Comparison of ENCODE assay signal across 8 cellular contexts in the genomic region with DNA sequence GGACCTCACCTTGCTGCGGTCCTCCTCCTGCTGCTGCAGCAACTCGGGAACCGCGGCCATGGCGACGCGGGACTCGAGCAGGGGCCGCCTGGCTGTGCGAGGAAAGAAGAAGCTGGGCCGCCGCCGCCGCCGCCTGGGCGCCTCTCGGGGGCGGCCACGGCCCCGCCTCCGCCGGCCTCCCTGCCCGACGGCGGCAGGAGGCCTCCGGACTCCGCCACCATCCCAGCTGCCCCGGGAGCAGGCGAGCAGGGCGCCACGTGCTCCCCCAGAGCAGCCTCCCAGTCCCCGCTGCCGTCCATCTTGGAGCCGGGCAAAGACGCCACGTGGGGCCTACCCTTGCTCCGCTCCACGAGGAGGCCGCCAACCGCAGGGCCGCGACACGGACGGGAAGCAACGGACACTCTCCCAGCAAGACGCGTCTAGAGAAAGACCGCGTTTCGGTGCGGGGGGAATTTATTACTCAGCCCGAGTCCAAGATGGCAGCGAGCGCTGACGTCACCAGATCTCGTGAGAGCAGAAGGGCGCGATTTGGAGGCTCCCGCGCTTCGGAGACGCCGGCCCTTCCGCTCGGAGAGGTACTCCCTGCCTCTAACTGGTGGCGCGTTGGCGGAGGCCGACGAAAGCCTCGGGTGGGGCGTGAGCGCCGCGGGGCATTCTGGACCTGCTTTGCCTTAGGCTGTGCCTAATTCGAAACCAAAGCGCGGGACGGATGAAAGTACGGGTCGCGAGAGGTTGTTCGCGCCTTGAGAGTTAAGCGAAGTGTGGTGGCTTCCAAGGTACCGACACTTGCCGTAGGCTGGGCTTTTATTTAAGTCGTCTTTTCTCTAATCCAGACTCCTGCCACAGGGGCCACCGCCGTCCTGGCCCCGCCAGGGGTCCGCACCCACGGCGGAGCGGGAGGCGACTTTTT. TPM values are rescaled to one million over a fixed set of nuclear protein-coding genes. Genes with fewer than 3 reads are reported as not detected.
DNase-seq lines count a peak whose midpoint lies in the region; ATAC-seq and TF ChIP-seq lines count a peak whose summit lies in the region.

MGME1 (plus strand) TSS at position 653 of the 910 bp plus-strand sequence. CDS start 842 bp downstream, outside the sequence.
SNX5 (minus strand) TSS at position 429 of the 910 bp plus-strand sequence; CDS start at position 60, 369 bp downstream.

- peak within 1 kb of the TSS; percentile 92 to 95 for H3K9ac ChIP-seq in liver (ENCODE audit: low read depth in 1 of 2, low read length in 2 of 2)

- peak; percentile 100 for DNase-seq in CD1c-positive myeloid dendritic cell (ENCODE audit: extremely low spot score)
- DNase-seq in NCI-H82 treated with DMSO at 0.1 percent for 48 hours (lab: John Stamatoyannopoulos, UW; ENCODE audit: unreplicated experiment) = peak; percentile 97
- peak; percentile 100 for DNase-seq in activated CD4-positive, alpha-beta memory T cell treated with anti-CD3 and anti-CD28 coated beads for 36 hours
- DNase-seq in dorsolateral prefrontal cortex = peak; percentile 98 to 99 (median 99)
- DNase-seq in stimulated activated CD4-positive, alpha-beta T cell treated with anti-CD3 and anti-CD28 coated beads, Interleukin-4, amount 100 ng/mL, for 24 hours = peak; percentile 99

- H3K9me3 Mint-ChIP-seq in activated CD4-positive, alpha-beta memory T cell treated with anti-CD3 and anti-CD28 coated beads for 36 hours = no peaks in the 10 kb centered on the region

- WGBS in liver = under 1% methylated on average over 96 of the region's 96 CpGs

- peaks cover 0 to 1% (median 0%) of the 10 kb centered on the region in 4 donors for H3K36me3 ChIP-seq in liver (ENCODE audit: control insufficient read depth in 4 of 4, insufficient read depth in 3 of 4, low read depth in 1 of 4, low read length in 3 of 4)

- no peaks in the 10 kb centered on the region for H3K27me3 ChIP-seq in dorsolateral prefrontal cortex
- H3K27me3 ChIP-seq in liver (ENCODE audit: control insufficient read depth in 4 of 4, insufficient read depth in 4 of 4, low read length in 3 of 4) = no peaks in the 10 kb centered on the region

- H3K36me3 Mint-ChIP-seq in activated CD4-positive, alpha-beta memory T cell treated with anti-CD3 and anti-CD28 coated beads for 36 hours = peaks cover 70% of the 10 kb centered on the region

- H3K27ac ChIP-seq in dorsolateral prefrontal cortex = peak within 1 kb of the TSS; percentile 88 to 100 (median 99)
- H3K27ac ChIP-seq in liver (ENCODE audit: low read depth in 1 of 2, low read length in 2 of 2) = peak within 1 kb of the TSS; percentile 89 to 100

- H3K27me3 Mint-ChIP-seq in activated CD4-positive, alpha-beta memory T cell treated with anti-CD3 and anti-CD28 coated beads for 36 hours = no peaks in the 10 kb centered on the region

- peaks cover 43% of the 10 kb centered on the region for H3K4me1 Mint-ChIP-seq in activated CD4-positive, alpha-beta memory T cell treated with anti-CD3 and anti-CD28 coated beads for 36 hours (ENCODE audit: low read depth)

- peak in 30 of 56 donors; percentile 5 to 53 (median 21) for TF ChIP-seq CTCF in dorsolateral prefrontal cortex (IDR thresholded peaks at IDR 0.05 in 54 of 56, conservative IDR thresholded peaks at IDR 0.05 in 2 of 56; ENCODE audit: low read depth in 1 of 56, partially characterized antibody in 56 of 56)
- no peak for TF ChIP-seq CTCF in liver (IDR thresholded peaks at IDR 0.05; ENCODE audit: low read depth, low read length, missing input control)

- H3K4me1 ChIP-seq in liver (ENCODE audit: control insufficient read depth in 4 of 4, insufficient read depth in 4 of 4, low read length in 3 of 4) = peaks cover 7 to 65% (median 45%) of the 10 kb centered on the region in 4 donors

- no peak for TF ChIP-seq RAD21 in liver (IDR thresholded peaks at IDR 0.05)

- H3K4me3 ChIP-seq in dorsolateral prefrontal cortex = peak within 1 kb of the TSS; percentile 64 to 99 (median 93)
- H3K4me3 ChIP-seq in liver (ENCODE audit: low read depth in 1 of 3, low read length in 3 of 3) = peak within 1 kb of the TSS; percentile 97 to 98 (median 98)

- POLR2A ChIA-PET in activated CD4-positive, alpha-beta memory T cell treated with anti-CD3 and anti-CD28 coated beads for 36 hours (lab: Charles Lee) = interaction anchor here (0.6 to 4.4 kb wide), 9 partner anchors 10 to 539 kb away, joined by 3 to 20 read pairs (median 6); partner anchors contain the start of genes DSTN, RRBP1 and SEC23B

- CTCF ChIA-PET in activated CD4-positive, alpha-beta memory T cell treated with anti-CD3 and anti-CD28 coated beads for 36 hours (lab: Charles Lee) = interaction anchor here (2.5 to 3.7 kb wide), 2 partner anchors 25 to 26 kb away, joined by 20 to 31 read pairs; no protein-coding TSS in a partner anchor

- peak within 1 kb of the TSS; percentile 99 for H3K27ac Mint-ChIP-seq in activated CD4-positive, alpha-beta memory T cell treated with anti-CD3 and anti-CD28 coated beads for 36 hours

- ATAC-seq in GM19438 (IDR thresholded peaks at IDR 0.05; ENCODE audit: low read depth, unreplicated experiment) (peak; percentile 70), HG03575 (IDR thresholded peaks at IDR 0.05; ENCODE audit: extremely low read depth, insufficient number of reproducible peaks, low FRiP score, unreplicated experiment) (peak; percentile 66)

- H3K9me3 ChIP-seq in liver (ENCODE audit: control insufficient read depth in 4 of 4, low read length in 3 of 4) = no peaks in the 10 kb centered on the region

- intact Hi-C loops in activated CD4-positive, alpha-beta memory T cell treated with anti-CD3 and anti-CD28 coated beads for 36 hours (cut with micrococcal nuclease) = loop anchor here (1.0 to 10.0 kb wide), 12 partner anchors 24 to 1394 kb away; partner anchors contain the start of genes BFSP1, DSTN, DZANK1 and KIF16B
- intact Hi-C loops in dorsolateral prefrontal cortex (cut with DNase I) = loop anchor here (1.0 to 5.0 kb wide), 6 partner anchors 170 to 499 kb away; partner anchors contain the start of genes ZNF133 (in 2 of the 2), BFSP1 (in 1 of the 2), DZANK1 (in 1 of the 2) and POLR3F (in 1 of the 2)

- peak within 1 kb of the TSS; percentile 96 for H3K4me3 Mint-ChIP-seq in activated CD4-positive, alpha-beta memory T cell treated with anti-CD3 and anti-CD28 coated beads for 36 hours

TF ChIP-seq in liver, 16 proteins besides CTCF, POLR2A, EP300 and RAD21 (continues in another document):
- TF ChIP-seq JUND (IDR thresholded peaks at IDR 0.05) (peak; percentile 62 to 76), HNF4A (conservative IDR thresholded peaks at IDR 0.05) (peak; percentile 15 to 17), TAF1 (conservative IDR thresholded peaks at IDR 0.05) (peak; percentile 20), HNF4G (IDR thresholded peaks at IDR 0.05) (no peak), MAX (IDR thresholded peaks at IDR 0.05) (peak; percentile 88), YY1 (IDR thresholded peaks at IDR 0.05) (peak; percentile 98), EGR1 (IDR thresholded peaks at IDR 0.05; ENCODE audit: low read depth in 2 of 2) (peak; percentile 29 to 47)
- TF ChIP-seq, protein P1, sequence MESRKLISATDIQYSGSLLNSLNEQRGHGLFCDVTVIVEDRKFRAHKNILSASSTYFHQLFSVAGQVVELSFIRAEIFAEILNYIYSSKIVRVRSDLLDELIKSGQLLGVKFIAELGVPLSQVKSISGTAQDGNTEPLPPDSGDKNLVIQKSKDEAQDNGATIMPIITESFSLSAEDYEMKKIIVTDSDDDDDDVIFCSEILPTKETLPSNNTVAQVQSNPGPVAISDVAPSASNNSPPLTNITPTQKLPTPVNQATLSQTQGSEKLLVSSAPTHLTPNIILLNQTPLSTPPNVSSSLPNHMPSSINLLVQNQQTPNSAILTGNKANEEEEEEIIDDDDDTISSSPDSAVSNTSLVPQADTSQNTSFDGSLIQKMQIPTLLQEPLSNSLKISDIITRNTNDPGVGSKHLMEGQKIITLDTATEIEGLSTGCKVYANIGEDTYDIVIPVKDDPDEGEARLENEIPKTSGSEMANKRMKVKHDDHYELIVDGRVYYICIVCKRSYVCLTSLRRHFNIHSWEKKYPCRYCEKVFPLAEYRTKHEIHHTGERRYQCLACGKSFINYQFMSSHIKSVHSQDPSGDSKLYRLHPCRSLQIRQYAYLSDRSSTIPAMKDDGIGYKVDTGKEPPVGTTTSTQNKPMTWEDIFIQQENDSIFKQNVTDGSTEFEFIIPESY (IDR thresholded peaks at IDR 0.05) = peak; percentile 100
- TF ChIP-seq, protein P2, sequence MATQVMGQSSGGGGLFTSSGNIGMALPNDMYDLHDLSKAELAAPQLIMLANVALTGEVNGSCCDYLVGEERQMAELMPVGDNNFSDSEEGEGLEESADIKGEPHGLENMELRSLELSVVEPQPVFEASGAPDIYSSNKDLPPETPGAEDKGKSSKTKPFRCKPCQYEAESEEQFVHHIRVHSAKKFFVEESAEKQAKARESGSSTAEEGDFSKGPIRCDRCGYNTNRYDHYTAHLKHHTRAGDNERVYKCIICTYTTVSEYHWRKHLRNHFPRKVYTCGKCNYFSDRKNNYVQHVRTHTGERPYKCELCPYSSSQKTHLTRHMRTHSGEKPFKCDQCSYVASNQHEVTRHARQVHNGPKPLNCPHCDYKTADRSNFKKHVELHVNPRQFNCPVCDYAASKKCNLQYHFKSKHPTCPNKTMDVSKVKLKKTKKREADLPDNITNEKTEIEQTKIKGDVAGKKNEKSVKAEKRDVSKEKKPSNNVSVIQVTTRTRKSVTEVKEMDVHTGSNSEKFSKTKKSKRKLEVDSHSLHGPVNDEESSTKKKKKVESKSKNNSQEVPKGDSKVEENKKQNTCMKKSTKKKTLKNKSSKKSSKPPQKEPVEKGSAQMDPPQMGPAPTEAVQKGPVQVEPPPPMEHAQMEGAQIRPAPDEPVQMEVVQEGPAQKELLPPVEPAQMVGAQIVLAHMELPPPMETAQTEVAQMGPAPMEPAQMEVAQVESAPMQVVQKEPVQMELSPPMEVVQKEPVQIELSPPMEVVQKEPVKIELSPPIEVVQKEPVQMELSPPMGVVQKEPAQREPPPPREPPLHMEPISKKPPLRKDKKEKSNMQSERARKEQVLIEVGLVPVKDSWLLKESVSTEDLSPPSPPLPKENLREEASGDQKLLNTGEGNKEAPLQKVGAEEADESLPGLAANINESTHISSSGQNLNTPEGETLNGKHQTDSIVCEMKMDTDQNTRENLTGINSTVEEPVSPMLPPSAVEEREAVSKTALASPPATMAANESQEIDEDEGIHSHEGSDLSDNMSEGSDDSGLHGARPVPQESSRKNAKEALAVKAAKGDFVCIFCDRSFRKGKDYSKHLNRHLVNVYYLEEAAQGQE (IDR thresholded peaks at IDR 0.05) = no peak

RNA-seq across cellular contexts. Expression of gene MGME1, which starts in this region (rescaled TPM):
- total RNA-seq in activated CD4-positive, alpha-beta memory T cell treated with anti-CD3 and anti-CD28 coated beads for 36 hours = 10 to 100 TPM; 31.0 to 34.7 TPM
- total RNA-seq in dorsolateral prefrontal cortex = 10 to 100 TPM in 5 of 120 experiments, 1 to 10 TPM in 115; 3.2 to 12.5 (median 6.9) TPM
- total RNA-seq in liver = 10 to 100 TPM in 1 of 2 donors, 1 to 10 TPM in 1; 5.9 to 26.8 TPM
- polyA plus RNA-seq in liver = 1 to 10 TPM; 4.2 to 7.5 TPM

RNA-seq across cellular contexts. Expression of gene SNX5, which starts in this region (rescaled TPM):
- 100 to 1,000 TPM; 234 to 256 TPM for total RNA-seq in activated CD4-positive, alpha-beta memory T cell treated with anti-CD3 and anti-CD28 coated beads for 36 hours
- 10 to 100 TPM; 48.0 to 94.6 (median 62.3) TPM for total RNA-seq in dorsolateral prefrontal cortex
- total RNA-seq in liver = 10 to 100 TPM; 51.6 to 77.8 TPM
- 10 to 100 TPM; 32.8 to 40.8 TPM for polyA plus RNA-seq in liver

Comparison
In these comparisons a context has a peak if more than half of its experiments do, and no peak if none do; other contexts are left out.
1. Peak in every context shown above with its lines: DNase-seq, ATAC-seq, H3K4me3 ChIP-seq and H3K27ac ChIP-seq.